1 cellular context compared by ENCODE assay signal in genomic region chr16:17396762-17397498, GRCh38.
TF ChIP-seq lines count a peak whose summit lies in the region.

No MANE protein-coding gene starts in this region.

TF ChIP-seq in HepG2, 621 proteins besides CTCF, POLR2A, EP300 and RAD21 (continued from another document):
- no peak for TF ChIP-seq ZBTB40 (IDR thresholded peaks at IDR 0.05)
- no peak for TF ChIP-seq ZBTB40 (CRISPR knock-in tag; IDR thresholded peaks at IDR 0.05)
- no peak for TF ChIP-seq MAX (IDR thresholded peaks at IDR 0.05)
- TF ChIP-seq HNRNPUL1 (IDR thresholded peaks at IDR 0.05; ENCODE audit: low read depth, low read length), result no peak
- no peak for TF ChIP-seq MTA3 (CRISPR knock-in tag; IDR thresholded peaks at IDR 0.05)
- no peak for TF ChIP-seq FOXK1 (CRISPR knock-in tag; IDR thresholded peaks at IDR 0.05; ENCODE audit: borderline replicate concordance, low read depth)
- TF ChIP-seq SOX6 (IDR thresholded peaks at IDR 0.05), result no peak
- TF ChIP-seq SOX6 (CRISPR knock-in tag; IDR thresholded peaks at IDR 0.05), result no peak
- TF ChIP-seq RFXAP (CRISPR knock-in tag; IDR thresholded peaks at IDR 0.05; ENCODE audit: borderline replicate concordance), result no peak
- TF ChIP-seq RBAK (CRISPR knock-in tag; IDR thresholded peaks at IDR 0.05), result no peak
